12 cellular contexts compared by ENCODE assay signal in the genomic region with DNA sequence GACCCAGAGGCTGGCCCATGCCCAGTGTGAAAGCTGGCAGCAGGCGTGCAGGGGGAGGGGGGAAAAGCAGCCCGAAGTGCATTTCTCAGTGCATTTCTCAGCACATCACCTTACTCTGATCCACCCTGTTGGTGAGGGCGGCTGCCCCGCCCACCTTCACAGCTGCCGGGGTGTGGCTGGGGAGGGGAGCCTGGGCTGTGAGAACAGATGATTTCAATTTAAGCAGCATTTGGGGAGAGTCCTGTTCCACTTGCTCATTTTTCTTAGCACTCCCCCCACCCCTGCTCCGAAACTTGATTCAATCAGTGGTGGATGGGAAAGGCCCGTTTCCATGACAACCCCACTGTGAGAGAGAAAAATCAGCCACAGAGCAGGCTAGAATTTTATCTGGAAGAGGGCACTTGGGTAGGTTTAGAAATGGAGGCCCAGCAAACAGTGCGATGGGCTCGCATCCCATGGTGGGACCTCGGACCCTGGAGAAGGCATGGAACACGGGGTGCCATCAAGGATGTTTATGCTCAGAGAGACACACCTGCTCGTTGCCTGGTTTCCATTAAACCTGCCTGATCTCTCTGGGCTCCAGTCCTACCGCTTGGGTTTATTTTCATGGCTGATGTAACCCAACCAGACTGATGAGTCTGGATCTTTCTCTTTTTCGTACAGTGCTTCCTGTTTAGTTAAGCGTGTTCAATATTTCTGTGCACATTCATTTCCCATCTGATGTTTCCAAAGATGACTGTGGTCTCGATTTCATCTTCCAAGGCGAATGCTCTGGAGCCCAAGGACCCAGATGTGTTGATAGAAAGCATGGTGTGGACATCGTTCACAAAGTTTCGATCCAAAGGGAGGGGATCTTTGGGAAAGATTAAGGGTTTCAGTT.
DNase-seq lines count a peak whose midpoint lies in the region; ATAC-seq lines count a peak whose summit lies in the region.
"Had no signal": no experiment of that assay in that cellular context is flagged by ENCODE, and none has a peak within 500 bp of the region (broad histone marks: within the 10 kb centered on the region; RNA-seq: fewer than 3 reads in every experiment).

No MANE protein-coding gene starts in this region.

- no peak overlapping the region for H3K4me3 Mint-ChIP-seq in activated CD4-positive, alpha-beta T cell treated with anti-CD3 and anti-CD28 coated beads, Interleukin-2, amount 10 ng/mL, durations not matched to agents 24 days and 14 days
- H3K4me3 Mint-ChIP-seq: activated B cell treated with CpG ODN at 0.5 μM for 24 hours had no signal

- no peak for ATAC-seq in HG03469 (IDR thresholded peaks at IDR 0.05; ENCODE audit: unreplicated experiment)

- peak overlapping the region; percentile 46 for H3K4me2 ChIP-seq in skeletal muscle satellite cell (ENCODE audit: low read length)

- no peaks in the 10 kb centered on the region for H3K36me3 ChIP-seq in skeletal muscle satellite cell (ENCODE audit: insufficient read depth, low read length)

- DNase-seq in activated CD4-positive, alpha-beta T cell treated with anti-CD3 and anti-CD28 coated beads for 48 hours = peak; percentile 6
- no peak for DNase-seq in activated CD4-positive, alpha-beta T cell treated with anti-CD3 and anti-CD28 coated beads, Interleukin-2, amount 10 ng/mL, durations not matched to agents 24 days and 14 days
- DNase-seq in NCI-H748 (lab: John Stamatoyannopoulos, UW; ENCODE audit: unreplicated experiment) = peak; percentile 62
- peak; percentile 58 for DNase-seq in fibroblast of gingiva (ENCODE audit: low read depth)
- no peak for DNase-seq in hepatic stellate cell (ENCODE audit: low spot score)
- no peak for DNase-seq in UCSD-AML1 (lab: John Stamatoyannopoulos, UW; ENCODE audit: unreplicated experiment)
- DNase-seq: activated B cell treated with CpG ODN at 0.5 μM for 24 hours; NCI-H2107; SIG-M5; stimulated activated CD4-positive, alpha-beta T cell treated with anti-CD3 and anti-CD28 coated beads, Interleukin-4, amount 100 ng/mL, for 1 hour had no signal

- no peaks in the 10 kb centered on the region for H3K9me3 ChIP-seq in skeletal muscle satellite cell (replicated peaks; ENCODE audit: low read length)

- H3K36me3 Mint-ChIP-seq in activated CD4-positive, alpha-beta T cell treated with anti-CD3 and anti-CD28 coated beads, Interleukin-2, amount 10 ng/mL, durations not matched to agents 24 days and 14 days (ENCODE audit: low read depth) = no peaks in the 10 kb centered on the region

- H3K4me3 ChIP-seq in skeletal muscle satellite cell (ENCODE audit: low read length) = no peak overlapping the region

- no peaks in the 10 kb centered on the region for H3K4me1 Mint-ChIP-seq in activated CD4-positive, alpha-beta T cell treated with anti-CD3 and anti-CD28 coated beads, Interleukin-2, amount 10 ng/mL, durations not matched to agents 24 days and 14 days
- H3K4me1 Mint-ChIP-seq: activated B cell treated with CpG ODN at 0.5 μM for 24 hours had no signal

- H3K27me3 ChIP-seq in skeletal muscle satellite cell (ENCODE audit: control insufficient read depth, insufficient read depth, low read length) = no peaks in the 10 kb centered on the region

- no peak overlapping the region for H3K27ac Mint-ChIP-seq in activated CD4-positive, alpha-beta T cell treated with anti-CD3 and anti-CD28 coated beads, Interleukin-2, amount 10 ng/mL, durations not matched to agents 24 days and 14 days
- H3K27ac Mint-ChIP-seq: activated B cell treated with CpG ODN at 0.5 μM for 24 hours had no signal

- H3K9me3 Mint-ChIP-seq in activated CD4-positive, alpha-beta T cell treated with anti-CD3 and anti-CD28 coated beads, Interleukin-2, amount 10 ng/mL, durations not matched to agents 24 days and 14 days = no peaks in the 10 kb centered on the region

- H3K27me3 Mint-ChIP-seq in activated CD4-positive, alpha-beta T cell treated with anti-CD3 and anti-CD28 coated beads, Interleukin-2, amount 10 ng/mL, durations not matched to agents 24 days and 14 days = peaks cover 9% of the 10 kb centered on the region

- intact Hi-C loops in activated CD4-positive, alpha-beta T cell treated with anti-CD3 and anti-CD28 coated beads, Interleukin-2, amount 10 ng/mL, durations not matched to agents 24 days and 14 days (cut with micrococcal nuclease) = no loop called here

- H3K9ac ChIP-seq in skeletal muscle satellite cell (ENCODE audit: low read depth, low read length) = peak overlapping the region; percentile 4

- peaks cover 46% of the 10 kb centered on the region for H3K4me1 ChIP-seq in skeletal muscle satellite cell (ENCODE audit: control insufficient read depth, insufficient read depth, low read length)

Comparison
In these comparisons a context has a peak if more than half of its experiments do, and no peak if none do; other contexts are left out.
1. DNase-seq: peak in activated CD4-positive, alpha-beta T cell treated with anti-CD3 and anti-CD28 coated beads for 48 hours (single experiment), NCI-H748 (single experiment) and fibroblast of gingiva (single experiment); none in activated CD4-positive, alpha-beta T cell treated with anti-CD3 and anti-CD28 coated beads, Interleukin-2, amount 10 ng/mL, durations not matched to agents 24 days and 14 days (single experiment), hepatic stellate cell (single experiment) and UCSD-AML1 (single experiment).